In the genomic region with DNA sequence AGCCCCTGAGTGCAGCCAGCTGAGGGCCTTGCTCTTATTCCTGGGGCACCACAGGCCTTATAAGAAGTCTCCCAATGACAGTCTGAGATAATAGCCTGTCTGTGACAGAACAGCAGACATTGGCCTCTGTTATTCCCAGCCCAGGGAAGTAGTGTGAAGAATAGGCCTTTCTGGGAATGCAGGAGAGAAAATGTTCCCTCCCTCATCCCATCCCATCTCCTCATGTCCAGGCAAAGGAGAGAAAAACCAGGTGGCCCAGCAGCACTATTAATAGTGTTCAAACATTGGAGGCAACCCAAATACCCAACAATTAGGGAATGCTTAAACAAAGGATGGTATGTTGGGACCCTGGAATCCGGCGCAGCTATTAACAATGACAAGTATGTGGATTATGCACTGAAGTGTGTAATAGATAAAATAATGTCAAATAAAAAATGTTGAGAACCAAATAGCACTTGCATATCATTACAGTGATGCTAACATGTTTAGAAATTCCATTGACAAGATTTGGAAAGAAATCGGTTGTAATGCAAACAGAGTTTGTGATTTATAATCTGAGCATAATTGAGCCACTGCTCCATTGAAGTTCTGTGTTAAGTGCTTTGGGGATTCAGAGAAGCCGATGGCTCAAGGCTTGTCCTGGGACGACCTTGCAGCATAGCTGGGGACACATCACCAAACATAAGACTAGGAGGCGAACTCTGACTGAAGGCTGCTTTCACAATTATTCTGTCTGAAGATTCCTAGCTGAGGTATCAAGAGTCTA, we compare ENCODE assay signal across 12 cellular contexts.
DNase-seq lines count a peak whose midpoint lies in the region; ATAC-seq, FAIRE-seq and TF ChIP-seq lines count a peak whose summit lies in the region.
"Had no signal": no experiment of that assay in that cellular context is flagged by ENCODE, and none has a peak within 500 bp of the region (broad histone marks: within the 10 kb centered on the region; RNA-seq: fewer than 3 reads in every experiment).

No MANE protein-coding gene starts in this region.

- H4K20me1 ChIP-seq in BLaER1: no peaks in the 10 kb centered on the region

- peak overlapping the region; percentile 89 for H3K4me2 ChIP-seq in BLaER1

- peak overlapping the region; percentile 54; the same call in 1 of the 2 replicates for H3K9ac ChIP-seq in BLaER1

- peak; percentile 74 for FAIRE-seq in pancreas (lab: Jason Lieb, UNC)

- peak; percentile 86 for ATAC-seq in Right ventricle myocardium superior (ENCODE audit: poor library complexity)
- peak in 3 of 4 donors; percentile 59 to 77 (median 74) for ATAC-seq in pancreas
- no peak for ATAC-seq in HG02571 (IDR thresholded peaks at IDR 0.05; ENCODE audit: unreplicated experiment)
- ATAC-seq in GM21423 (IDR thresholded peaks at IDR 0.05; ENCODE audit: unreplicated experiment): no peak

- H3K4me3 ChIP-seq in BLaER1 (no peak overlapping the region), SJCRH30 (no peak overlapping the region), pancreas (no peak overlapping the region)
- H3K4me3 ChIP-seq: coronary artery, ovary had no signal

- intact Hi-C loops in Right ventricle myocardium superior (cut with DNase I): no loop called here
- intact Hi-C loops in pancreas (cut with DNase I): no loop called here

- H3K36me3 ChIP-seq in BLaER1 (no peaks in the 10 kb centered on the region), SJCRH30 (no peaks in the 10 kb centered on the region), pancreas (no peaks in the 10 kb centered on the region)
- H3K36me3 ChIP-seq: ovary had no signal

- H3K4me1 ChIP-seq in BLaER1 (peaks cover 27% of the 10 kb centered on the region), SJCRH30 (peaks cover 30% of the 10 kb centered on the region), pancreas (peaks cover 0 to 11% (median 0%) of the 10 kb centered on the region in 3 donors)

- 38 to 39% methylated on average over 6 of the region's 6 CpGs for WGBS in pancreas, 2 donors

- DNase-seq in SJCRH30 (peak; percentile 45 to 53), Right ventricle myocardium superior (no peak), pancreas (no peak), HT-29 (ENCODE audit: low spot score) (no peak)
- no peak for DNase-seq in effector CD4-positive, alpha-beta T cell
- DNase-seq: activated T-cell treated with anti-CD3 and anti-CD28 coated beads, Interleukin-2, amount 50 U/mL, for 48 hours; NK-92 treated with Interleukin-12 subunit alpha and Interleukin-12 subunit beta, amount 100 ng/mL, for 24 hours had no signal

- TF ChIP-seq CTCF in pancreas (IDR thresholded peaks at IDR 0.05): no peak

- peak overlapping the region; percentile 74 for H3K27ac ChIP-seq in BLaER1
- peak overlapping the region; percentile 41 for H3K27ac ChIP-seq in SJCRH30
- H3K27ac ChIP-seq in pancreas: peak overlapping the region in 1 of 4 donors; percentile 15
- H3K27ac ChIP-seq: ovary had no signal

- H3K27me3 ChIP-seq in BLaER1 (no peaks in the 10 kb centered on the region), SJCRH30 (no peaks in the 10 kb centered on the region), pancreas (no peaks in the 10 kb centered on the region)
- H3K27me3 ChIP-seq: ovary had no signal

- H3K9me3 ChIP-seq in BLaER1 (no peaks in the 10 kb centered on the region), SJCRH30 (replicated peaks) (no peaks in the 10 kb centered on the region), pancreas (no peaks in the 10 kb centered on the region)
- H3K9me3 ChIP-seq: ovary had no signal

Comparison
In these comparisons a context has a peak if more than half of its experiments do, and no peak if none do; other contexts are left out.
1. DNase-seq: peak in SJCRH30 (2 of 2); none in Right ventricle myocardium superior (single experiment), pancreas (0 of 6), effector CD4-positive, alpha-beta T cell (single experiment) and HT-29 (single experiment).
2. ATAC-seq: peak in Right ventricle myocardium superior (single experiment) and pancreas (3 of 4); none in HG02571 (single experiment) and GM21423 (single experiment).